ENCODE assay signal across 1 cellular context in genomic region chr9:136160939-136161610, GRCh38.
TF ChIP-seq lines count a peak whose summit lies in the region.

No MANE protein-coding gene starts in this region.

TF ChIP-seq in H1, 55 proteins besides CTCF, POLR2A, EP300 and RAD21:
- TF ChIP-seq USF2 (IDR thresholded peaks at IDR 0.05; ENCODE audit: low read length) (no peak), CTBP2 (IDR thresholded peaks at IDR 0.05; ENCODE audit: borderline replicate concordance, insufficient read depth, insufficient read length, low read length) (no peak), EZH2 (IDR thresholded peaks at IDR 0.05; ENCODE audit: low read depth, low read length, severe bottlenecking) (no peak), SP2 (IDR thresholded peaks at IDR 0.05; ENCODE audit: low read length) (no peak), HDAC2 (IDR thresholded peaks at IDR 0.05; ENCODE audit: borderline replicate concordance in 1 of 2, low read depth in 2 of 2, low read length in 2 of 2) (no peak), CHD1 (IDR thresholded peaks at IDR 0.05; ENCODE audit: low read depth, low read length) (no peak), GABPA (IDR thresholded peaks at IDR 0.05; ENCODE audit: borderline replicate concordance, insufficient read depth, low read length) (no peak), KDM5A (IDR thresholded peaks at IDR 0.05; ENCODE audit: low read length) (no peak), POLR2AphosphoS5 (IDR thresholded peaks at IDR 0.05; ENCODE audit: low read depth, low read length) (no peak), FOSL1 (IDR thresholded peaks at IDR 0.05; ENCODE audit: insufficient read depth, low read depth, low read length) (no peak)
